ENCODE assay signal across 1 cellular context in genomic region chr12:75257510-75257909, GRCh38.
TF ChIP-seq lines count a peak whose summit lies in the region.

No MANE protein-coding gene starts in this region.

TF ChIP-seq in IMR-90, 13 proteins besides CTCF, POLR2A, EP300 and RAD21 (continued from another document):
- TF ChIP-seq RCOR1 (IDR thresholded peaks at IDR 0.05; ENCODE audit: insufficient replicate concordance, low read length) (no peak), RFX5 (IDR thresholded peaks at IDR 0.05; ENCODE audit: low read depth, low read length) (no peak)
